In the genomic region with DNA sequence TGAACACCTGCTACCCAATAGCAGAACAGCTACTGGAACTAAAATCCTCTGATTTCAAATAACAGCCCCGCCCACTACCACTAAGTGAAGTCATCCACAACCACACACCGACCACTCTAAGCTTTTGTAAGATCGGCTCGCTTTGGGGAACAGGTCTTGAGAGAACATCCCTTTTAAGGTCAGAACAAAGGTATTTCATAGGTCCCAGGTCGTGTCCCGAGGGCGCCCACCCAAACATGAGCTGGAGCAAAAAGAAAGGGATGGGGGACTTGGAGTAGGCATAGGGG, we compare ENCODE assay signal across 8 cellular contexts. TPM values are rescaled to one million over a fixed set of nuclear protein-coding genes. Genes with fewer than 3 reads are reported as not detected.
DNase-seq lines count a peak whose midpoint lies in the region; ATAC-seq and TF ChIP-seq lines count a peak whose summit lies in the region.

No MANE protein-coding gene starts in this region.

- DNase-seq in NCI-H2196 (lab: John Stamatoyannopoulos, UW; ENCODE audit: unreplicated experiment): peak; percentile 2
- DNase-seq in NCI-H2196 treated with DMSO at 0.1 percent for 48 hours (lab: John Stamatoyannopoulos, UW; ENCODE audit: unreplicated experiment): no peak
- peak; percentile 23 to 37 for DNase-seq in NCI-H446 (lab: John Stamatoyannopoulos, UW)
- DNase-seq in activated T-helper 1 cell treated with Interleukin-2 at 50 U/mL for 16 hours (ENCODE audit: low read depth): peak; percentile 20
- peak; percentile 58 for DNase-seq in fibroblast of the aortic adventitia (ENCODE audit: low read depth)
- DNase-seq in non-pigmented ciliary epithelial cell (ENCODE audit: low read depth): peak; percentile 27

- 25% methylated on average over 7 of the region's 7 CpGs for WGBS in urinary bladder

- H3K4me3 ChIP-seq in fibroblast of the aortic adventitia (ENCODE audit: low read depth, low read length): peak overlapping the region; percentile 90
- H3K4me3 ChIP-seq in urinary bladder (ENCODE audit: low read depth, low read length): peak overlapping the region; percentile 63

- no peaks in the 10 kb centered on the region for H3K4me1 ChIP-seq in urinary bladder (ENCODE audit: insufficient read depth)

- peak; percentile 19 for ATAC-seq in HG02798 (IDR thresholded peaks at IDR 0.05; ENCODE audit: poor library complexity, unreplicated experiment)

- no peak for TF ChIP-seq CTCF in fibroblast of the aortic adventitia (IDR thresholded peaks at IDR 0.05; ENCODE audit: insufficient read depth, low read length)

- no peaks in the 10 kb centered on the region for H3K36me3 ChIP-seq in urinary bladder (ENCODE audit: insufficient read depth)

- peak overlapping the region; percentile 95 for H3K27ac ChIP-seq in urinary bladder (ENCODE audit: low read depth)

RNA-seq across cellular contexts. Expression of gene ZAR1L, which starts 0.3 kb away (rescaled TPM):
- total RNA-seq in fibroblast of the aortic adventitia (ENCODE audit: low replicate concordance): not detected in 2 replicates
- not detected for total RNA-seq in urinary bladder
- polyA plus RNA-seq in urinary bladder: not detected

RNA-seq across cellular contexts. Expression of gene BRCA2, which starts 0.4 kb away (rescaled TPM):
- total RNA-seq in fibroblast of the aortic adventitia (ENCODE audit: low replicate concordance): 1.1 and 23.1 TPM in 2 replicates
- 16.0 TPM for total RNA-seq in urinary bladder
- 0.19 TPM for polyA plus RNA-seq in urinary bladder
